ENCODE assay signal across 8 cellular contexts in genomic region chr3:172040976-172041963, GRCh38. TPM values are rescaled to one million over a fixed set of nuclear protein-coding genes. Genes with fewer than 3 reads are reported as not detected.
DNase-seq lines count a peak whose midpoint lies in the region; ATAC-seq and TF ChIP-seq lines count a peak whose summit lies in the region.

No MANE protein-coding gene starts in this region.

- H3K9me3 Mint-ChIP-seq in activated CD8-positive, alpha-beta T cell treated with anti-CD3 and anti-CD28 coated beads for 36 hours = no peaks in the 10 kb centered on the region

- peak overlapping the region; percentile 89 for H3K4me3 ChIP-seq in HFF-Myc (replicated peaks; ENCODE audit: low read depth, low read length)

- CTCF ChIA-PET in activated CD8-positive, alpha-beta T cell treated with anti-CD3 and anti-CD28 coated beads for 36 hours (lab: Charles Lee) = interaction anchor here (1.0 to 1.8 kb wide), 4 partner anchors 12 to 291 kb away, joined by 3 to 7 read pairs (median 3); no protein-coding TSS in a partner anchor

- POLR2A ChIA-PET in activated CD8-positive, alpha-beta T cell treated with anti-CD3 and anti-CD28 coated beads for 36 hours (lab: Charles Lee) = interaction anchor here (1.3 kb wide), 1 partner anchor 16 kb away, joined by 4 read pairs; no protein-coding TSS in a partner anchor

- H3K27ac Mint-ChIP-seq in activated CD8-positive, alpha-beta T cell treated with anti-CD3 and anti-CD28 coated beads for 36 hours = no peak overlapping the region

- peak overlapping the region; percentile 68 for H3K4me3 Mint-ChIP-seq in activated CD8-positive, alpha-beta T cell treated with anti-CD3 and anti-CD28 coated beads for 36 hours

- no peaks in the 10 kb centered on the region for H3K27me3 Mint-ChIP-seq in activated CD8-positive, alpha-beta T cell treated with anti-CD3 and anti-CD28 coated beads for 36 hours

- DNase-seq in ACHN (peak; percentile 40), HFF-Myc (ENCODE audit: extremely low read depth, low read depth) (no peak), left ventricle myocardium superior (peak; percentile 48), sciatic nerve (ENCODE audit: low spot score) (no peak), NCI-H2029 (lab: John Stamatoyannopoulos, UW) (no peak), NCI-H1092 treated with DMSO at 0.1 percent for 48 hours (lab: John Stamatoyannopoulos, UW) (no peak)
- DNase-seq in activated CD8-positive, alpha-beta T cell treated with anti-CD3 and anti-CD28 coated beads for 36 hours = no peak

- TF ChIP-seq CTCF in HFF-Myc (IDR thresholded peaks at IDR 0.05; ENCODE audit: low read depth, low read length, missing control alignments) = no peak
- no peak for TF ChIP-seq CTCF in activated CD8-positive, alpha-beta T cell treated with anti-CD3 and anti-CD28 coated beads for 36 hours (IDR thresholded peaks at IDR 0.05)

- no peaks in the 10 kb centered on the region for H3K36me3 Mint-ChIP-seq in activated CD8-positive, alpha-beta T cell treated with anti-CD3 and anti-CD28 coated beads for 36 hours (ENCODE audit: low read depth)

- in situ Hi-C loops in ACHN (cut with HindIII; ENCODE audit: low pct_ligation_motif_present, low pct_unique_long_range_greater_than_20kb, low sequenced_read_pairs) = no loop called here

- intact Hi-C loops in activated CD8-positive, alpha-beta T cell treated with anti-CD3 and anti-CD28 coated beads for 36 hours (cut with micrococcal nuclease) = loop anchor here (5.0 kb wide), 1 partner anchor 66 kb away; no protein-coding TSS in a partner anchor
- intact Hi-C loops in left ventricle myocardium superior (cut with micrococcal nuclease) (loop anchor here (10.0 kb wide), 1 partner anchor 54 kb away; no protein-coding TSS in a partner anchor), sciatic nerve (cut with DNase I) (no loop called here)

- peaks cover 37% of the 10 kb centered on the region for H3K4me1 Mint-ChIP-seq in activated CD8-positive, alpha-beta T cell treated with anti-CD3 and anti-CD28 coated beads for 36 hours (ENCODE audit: low read depth)

- no peak for ATAC-seq in activated CD8-positive, alpha-beta T cell treated with anti-CD3 and anti-CD28 coated beads for 36 hours
- ATAC-seq in left ventricle myocardium superior = no peak
- ATAC-seq in sciatic nerve = peak; percentile 7
- ATAC-seq in GM19328 (IDR thresholded peaks at IDR 0.05; ENCODE audit: unreplicated experiment) = no peak

RNA-seq across cellular contexts. Expression of gene FNDC3B, which starts 1.9 kb away (rescaled TPM):
- total RNA-seq in activated CD8-positive, alpha-beta T cell treated with anti-CD3 and anti-CD28 coated beads for 36 hours = 10 to 100 TPM; 10.6 to 12.0 TPM
- 64.4 TPM for total RNA-seq in left ventricle myocardium superior
- 171 TPM for total RNA-seq in sciatic nerve

Comparison
In these comparisons a context has a peak if more than half of its experiments do, and no peak if none do; other contexts are left out.
1. DNase-seq: peak in ACHN (single experiment) and left ventricle myocardium superior (single experiment); none in HFF-Myc (single experiment), activated CD8-positive, alpha-beta T cell treated with anti-CD3 and anti-CD28 coated beads for 36 hours (single experiment), sciatic nerve (single experiment), NCI-H2029 (single experiment) and NCI-H1092 treated with DMSO at 0.1 percent for 48 hours (single experiment).